ENCODE assay signal across 13 cellular contexts in genomic region chr4:162700358-162700757, GRCh38.
"Had no signal": no experiment of that assay in that cellular context is flagged by ENCODE, and none has a peak within 500 bp of the region (broad histone marks: within the 10 kb centered on the region; RNA-seq: fewer than 3 reads in every experiment).

No MANE protein-coding gene starts in this region.

- ATAC-seq: activated CD8-positive, alpha-beta memory T cell treated with anti-CD3 and anti-CD28 coated beads, Interleukin-2, amount 10 ng/mL, durations not matched to agents 7 days and 5 days; esophagus mucosa; sciatic nerve; stimulated activated naive CD8-positive, alpha-beta T cell treated with anti-CD3 and anti-CD28 coated beads, Interleukin-15, amount 100 ng/mL, for 72 hours had no signal

- H3K27ac ChIP-seq: cardiac muscle cell, ovary, upper lobe of right lung, WERI-Rb-1 had no signal

- H3K4me1 Mint-ChIP-seq: activated CD8-positive, alpha-beta memory T cell treated with anti-CD3 and anti-CD28 coated beads, Interleukin-2, amount 10 ng/mL, durations not matched to agents 7 days and 5 days; neural crest cell; stimulated activated naive CD8-positive, alpha-beta T cell treated with anti-CD3 and anti-CD28 coated beads, Interleukin-15, amount 100 ng/mL, for 72 hours had no signal

- H3K4me1 ChIP-seq: upper lobe of right lung had no signal

- H3K4me3 ChIP-seq: cardiac muscle cell, lung, ovary, upper lobe of right lung had no signal

- H3K27ac Mint-ChIP-seq: activated CD4-positive, alpha-beta memory T cell treated with anti-CD3 and anti-CD28 coated beads for 36 hours; activated CD8-positive, alpha-beta memory T cell treated with anti-CD3 and anti-CD28 coated beads, Interleukin-2, amount 10 ng/mL, durations not matched to agents 7 days and 5 days; stimulated activated naive CD8-positive, alpha-beta T cell treated with anti-CD3 and anti-CD28 coated beads, Interleukin-15, amount 100 ng/mL, for 72 hours had no signal

- H3K9me3 ChIP-seq: ovary, upper lobe of right lung had no signal

- H3K4me3 Mint-ChIP-seq: activated CD4-positive, alpha-beta memory T cell treated with anti-CD3 and anti-CD28 coated beads for 36 hours; activated CD8-positive, alpha-beta memory T cell treated with anti-CD3 and anti-CD28 coated beads, Interleukin-2, amount 10 ng/mL, durations not matched to agents 7 days and 5 days; neural crest cell; stimulated activated naive CD8-positive, alpha-beta T cell treated with anti-CD3 and anti-CD28 coated beads, Interleukin-15, amount 100 ng/mL, for 72 hours had no signal

- DNase-seq: activated CD4-positive, alpha-beta memory T cell treated with anti-CD3 and anti-CD28 coated beads for 36 hours; activated CD8-positive, alpha-beta memory T cell treated with anti-CD3 and anti-CD28 coated beads, Interleukin-2, amount 10 ng/mL, durations not matched to agents 7 days and 5 days; activated naive CD4-positive, alpha-beta T cell treated with anti-CD3 and anti-CD28 coated beads, Interleukin-2, amount 50 U/mL, for 16 hours; activated T-cell treated with anti-CD3 and anti-CD28 coated beads, Interleukin-2, amount 50 U/mL, for 1 hour; ovary; stimulated activated naive CD8-positive, alpha-beta T cell treated with anti-CD3 and anti-CD28 coated beads, Interleukin-15, amount 100 ng/mL, for 72 hours; WERI-Rb-1 had no signal

- H3K27me3 Mint-ChIP-seq: activated CD4-positive, alpha-beta memory T cell treated with anti-CD3 and anti-CD28 coated beads for 36 hours; activated CD8-positive, alpha-beta memory T cell treated with anti-CD3 and anti-CD28 coated beads, Interleukin-2, amount 10 ng/mL, durations not matched to agents 7 days and 5 days; stimulated activated naive CD8-positive, alpha-beta T cell treated with anti-CD3 and anti-CD28 coated beads, Interleukin-15, amount 100 ng/mL, for 72 hours had no signal

- H3K27me3 ChIP-seq: cardiac muscle cell, ovary, upper lobe of right lung had no signal

- H3K36me3 Mint-ChIP-seq: activated CD4-positive, alpha-beta memory T cell treated with anti-CD3 and anti-CD28 coated beads for 36 hours; activated CD8-positive, alpha-beta memory T cell treated with anti-CD3 and anti-CD28 coated beads, Interleukin-2, amount 10 ng/mL, durations not matched to agents 7 days and 5 days had no signal

- H3K36me3 ChIP-seq: cardiac muscle cell, ovary, upper lobe of right lung, WERI-Rb-1 had no signal
